In genomic region chr2:64114063-64114911, GRCh38 we compare ENCODE assay signal across 9 cellular contexts. TPM values are rescaled to one million over a fixed set of nuclear protein-coding genes. Genes with fewer than 3 reads are reported as not detected.
DNase-seq lines count a peak whose midpoint lies in the region; ATAC-seq and TF ChIP-seq lines count a peak whose summit lies in the region.
"Had no signal": no experiment of that assay in that cellular context is flagged by ENCODE, and none has a peak within 500 bp of the region (broad histone marks: within the 10 kb centered on the region; RNA-seq: fewer than 3 reads in every experiment).

No MANE protein-coding gene starts in this region.

- H3K9me3 Mint-ChIP-seq in dendritic cell treated with granulocyte-macrophage colony-stimulating factor and Interleukin-4, amounts not matched to agents 40 ng/mL and 50 ng/mL, for 4 days = no peaks in the 10 kb centered on the region
- H3K9me3 Mint-ChIP-seq: natural killer cell had no signal

- H3K4me1 Mint-ChIP-seq in dendritic cell treated with granulocyte-macrophage colony-stimulating factor and Interleukin-4, amounts not matched to agents 40 ng/mL and 50 ng/mL, for 4 days (ENCODE audit: low read depth) = peaks cover 33% of the 10 kb centered on the region

- H3K4me3 ChIP-seq in skin epidermis = no peak overlapping the region
- H3K4me3 ChIP-seq in BE2C (ENCODE audit: low read depth, low read length) = no peak overlapping the region

- H3K27ac ChIP-seq in skin epidermis = peak overlapping the region in 14 of 21 experiments; percentile 5 to 69 (median 42)

- intact Hi-C loops in dendritic cell treated with granulocyte-macrophage colony-stimulating factor and Interleukin-4, amounts not matched to agents 40 ng/mL and 50 ng/mL, for 4 days (cut with micrococcal nuclease) = no loop called here

- H3K27me3 Mint-ChIP-seq in dendritic cell treated with granulocyte-macrophage colony-stimulating factor and Interleukin-4, amounts not matched to agents 40 ng/mL and 50 ng/mL, for 4 days = no peaks in the 10 kb centered on the region

- no peaks in the 10 kb centered on the region for H3K36me3 Mint-ChIP-seq in dendritic cell treated with granulocyte-macrophage colony-stimulating factor and Interleukin-4, amounts not matched to agents 40 ng/mL and 50 ng/mL, for 4 days (ENCODE audit: low read depth)
- H3K36me3 Mint-ChIP-seq: natural killer cell had no signal

- in situ Hi-C loops in KBM-7 (cut with MboI; ENCODE audit: low pct_unique_long_range_greater_than_20kb, low sequenced_read_pairs) = no loop called here

- H3K4me1 ChIP-seq in BE2C = no peaks in the 10 kb centered on the region; the same call in 1 of the 2 replicates

- H3K36me3 ChIP-seq in BE2C = no peaks in the 10 kb centered on the region

- H3K27me3 ChIP-seq in BE2C = no peaks in the 10 kb centered on the region

- no peak for TF ChIP-seq CTCF in BE2C (IDR thresholded peaks at IDR 0.05; ENCODE audit: low read depth, low read length)

- peak; percentile 28 for DNase-seq in GM04504 (ENCODE audit: low read depth)
- DNase-seq in NCI-H69 (lab: John Stamatoyannopoulos, UW) = peak; percentile 1
- no peak for DNase-seq in KBM-7
- no peak for DNase-seq in globus pallidus (ENCODE audit: low spot score)
- no peak for DNase-seq in BE2C
- DNase-seq: natural killer cell had no signal

- ATAC-seq in GM21723 (IDR thresholded peaks at IDR 0.05; ENCODE audit: unreplicated experiment) = peak; percentile 59

- peak overlapping the region; percentile 68 for H3K27ac Mint-ChIP-seq in dendritic cell treated with granulocyte-macrophage colony-stimulating factor and Interleukin-4, amounts not matched to agents 40 ng/mL and 50 ng/mL, for 4 days

- no peaks in the 10 kb centered on the region for H3K9me3 ChIP-seq in BE2C

- H3K4me3 Mint-ChIP-seq in dendritic cell treated with granulocyte-macrophage colony-stimulating factor and Interleukin-4, amounts not matched to agents 40 ng/mL and 50 ng/mL, for 4 days = no peak overlapping the region
- H3K4me3 Mint-ChIP-seq: natural killer cell had no signal

RNA-seq across cellular contexts. Expression of gene PELI1, which starts 29.9 kb away (rescaled TPM):
- 15.5 TPM for polyA plus RNA-seq in BE2C (2012; ENCODE audit: insufficient read depth, insufficient read length, low read depth)

Comparison
In these comparisons a context has a peak if more than half of its experiments do, and no peak if none do; other contexts are left out.
1. DNase-seq: peak in GM04504 (single experiment) and NCI-H69 (single experiment); none in KBM-7 (single experiment), globus pallidus (single experiment) and BE2C (single experiment).